ENCODE assay signal across 8 cellular contexts in genomic region chr7:67625257-67625713, GRCh38.
DNase-seq lines count a peak whose midpoint lies in the region; ATAC-seq and TF ChIP-seq lines count a peak whose summit lies in the region.

No MANE protein-coding gene starts in this region.

- H3K9me3 Mint-ChIP-seq in HFFc6, result peaks cover 14% of the 10 kb centered on the region; the same call in 1 of the 2 replicates
- H3K9me3 Mint-ChIP-seq in activated naive CD8-positive, alpha-beta T cell treated with anti-CD3 and anti-CD28 coated beads, Interleukin-2, amount 50 U/mL, for 24 hours, result peaks cover 4% of the 10 kb centered on the region

- H3K4me1 ChIP-seq in heart right ventricle, result peaks cover 0 to 8% (median 0%) of the 10 kb centered on the region in 9 donors

- no peaks in the 10 kb centered on the region for H3K9me3 ChIP-seq in heart right ventricle

- peak overlapping the region in 5 of 10 donors; percentile 17 to 38 (median 33) for H3K4me3 ChIP-seq in heart right ventricle

- WGBS in heart right ventricle, 2 donors, result 6 to 7% methylated on average over 15 of the region's 15 CpGs

- DNase-seq in DMS114 treated with DMSO at 0.1 percent for 48 hours (lab: John Stamatoyannopoulos, UW; ENCODE audit: unreplicated experiment) (peak; percentile 78), HFFc6 (no peak), NCI-H446 treated with DMSO at 0.1 percent for 48 hours (lab: John Stamatoyannopoulos, UW) (peak; percentile 7), heart right ventricle (peak; percentile 77 to 84), posterior vena cava (ENCODE audit: low spot score) (peak; percentile 89)
- peak; percentile 17 for DNase-seq in activated naive CD8-positive, alpha-beta T cell treated with anti-CD3 and anti-CD28 coated beads, Interleukin-2, amount 50 U/mL, for 24 hours

- H3K27me3 ChIP-seq in heart right ventricle, result peaks cover 0 to 59% (median 31%) of the 10 kb centered on the region in 7 donors

- TF ChIP-seq CTCF in HFFc6 (IDR thresholded peaks at IDR 0.05) (peak; percentile 82), heart right ventricle (IDR thresholded peaks at IDR 0.05) (peak; percentile 81 to 94 (median 86))

- intact Hi-C loops in heart right ventricle (cut with DNase I), result loop anchor here in 3 of 10 donors (2.0 to 10.0 kb wide), 3 partner anchors 140 to 250 kb away; no protein-coding TSS in a partner anchor
- intact Hi-C loops in posterior vena cava (cut with DNase I), result no loop called here

- ATAC-seq in activated naive CD8-positive, alpha-beta T cell treated with anti-CD3 and anti-CD28 coated beads, Interleukin-2, amount 50 U/mL, for 24 hours, result no peak
- peak; percentile 85 to 95 (median 89) for ATAC-seq in heart right ventricle
- no peak for ATAC-seq in GM21717 (IDR thresholded peaks at IDR 0.05; ENCODE audit: unreplicated experiment)
- no peak for ATAC-seq in GM18858 (IDR thresholded peaks at IDR 0.05; ENCODE audit: unreplicated experiment)

- H3K4me1 Mint-ChIP-seq in HFFc6 (ENCODE audit: low read depth), result no peaks in the 10 kb centered on the region
- no peaks in the 10 kb centered on the region for H3K4me1 Mint-ChIP-seq in activated naive CD8-positive, alpha-beta T cell treated with anti-CD3 and anti-CD28 coated beads, Interleukin-2, amount 50 U/mL, for 24 hours

- H3K36me3 ChIP-seq in heart right ventricle, result no peaks in the 10 kb centered on the region

- H3K4me3 Mint-ChIP-seq in HFFc6, result peak overlapping the region; percentile 19; the same call in 1 of the 2 replicates
- no peak overlapping the region for H3K4me3 Mint-ChIP-seq in activated naive CD8-positive, alpha-beta T cell treated with anti-CD3 and anti-CD28 coated beads, Interleukin-2, amount 50 U/mL, for 24 hours

- peaks cover 1% of the 10 kb centered on the region; the same call in 1 of the 2 replicates for H3K27me3 Mint-ChIP-seq in HFFc6 (ENCODE audit: insufficient read depth)
- H3K27me3 Mint-ChIP-seq in activated naive CD8-positive, alpha-beta T cell treated with anti-CD3 and anti-CD28 coated beads, Interleukin-2, amount 50 U/mL, for 24 hours, result peaks cover 3% of the 10 kb centered on the region

- H3K36me3 Mint-ChIP-seq in HFFc6 (ENCODE audit: low read depth), result no peaks in the 10 kb centered on the region
- no peaks in the 10 kb centered on the region for H3K36me3 Mint-ChIP-seq in activated naive CD8-positive, alpha-beta T cell treated with anti-CD3 and anti-CD28 coated beads, Interleukin-2, amount 50 U/mL, for 24 hours (ENCODE audit: low read depth)

- H3K27ac ChIP-seq in heart right ventricle, result no peak overlapping the region

- no peak overlapping the region for H3K27ac Mint-ChIP-seq in HFFc6
- H3K27ac Mint-ChIP-seq in activated naive CD8-positive, alpha-beta T cell treated with anti-CD3 and anti-CD28 coated beads, Interleukin-2, amount 50 U/mL, for 24 hours, result no peak overlapping the region

Comparison
In these comparisons a context has a peak if more than half of its experiments do, and no peak if none do; other contexts are left out.
1. ATAC-seq: peak in heart right ventricle (8 of 8); none in activated naive CD8-positive, alpha-beta T cell treated with anti-CD3 and anti-CD28 coated beads, Interleukin-2, amount 50 U/mL, for 24 hours (single experiment), GM21717 (single experiment) and GM18858 (single experiment).